In genomic region chr6:145169726-145170125, GRCh38 we compare ENCODE assay signal across 1 cellular context.
TF ChIP-seq lines count a peak whose summit lies in the region.

No MANE protein-coding gene starts in this region.

TF ChIP-seq in WTC11, 78 proteins besides CTCF, POLR2A, EP300 and RAD21 (continued from another document):
- no peak for TF ChIP-seq FOXP4 (CRISPR knock-in tag; IDR thresholded peaks at IDR 0.05)
- TF ChIP-seq ETV6 (CRISPR knock-in tag; IDR thresholded peaks at IDR 0.05): no peak
